Comparison of ENCODE assay signal across 8 cellular contexts in genomic region chr9:92438900-92439526, GRCh38.
DNase-seq lines count a peak whose midpoint lies in the region; ATAC-seq, FAIRE-seq and TF ChIP-seq lines count a peak whose summit lies in the region.

No MANE protein-coding gene starts in this region.

- no peaks in the 10 kb centered on the region for H3K36me3 ChIP-seq in GM06990 (ENCODE audit: control insufficient read depth, insufficient read depth, low read length)
- H3K36me3 ChIP-seq in adipocyte (ENCODE audit: control insufficient read depth, insufficient read depth, low read length, severe bottlenecking) = no peaks in the 10 kb centered on the region

- H3K9ac ChIP-seq in adipocyte (ENCODE audit: low read length) = peak overlapping the region; percentile 51

- peak; percentile 17 for TF ChIP-seq CTCF in GM06990 (IDR thresholded peaks at IDR 0.05; ENCODE audit: insufficient read depth, low read length, poor library complexity, severe bottlenecking)

- in situ Hi-C loops in ACHN (cut with HindIII; ENCODE audit: low pct_ligation_motif_present, low pct_unique_long_range_greater_than_20kb, low sequenced_read_pairs) = no loop called here

- no peaks in the 10 kb centered on the region for H3K9me3 ChIP-seq in adipocyte (ENCODE audit: control insufficient read depth, low read length)

- FAIRE-seq in islet of Langerhans (lab: Jason Lieb, UNC) = peak; percentile 69

- no peak overlapping the region for H3K4me3 ChIP-seq in GM06990 (replicated peaks; ENCODE audit: low read depth, low read length)
- no peak overlapping the region for H3K4me3 ChIP-seq in adipocyte (ENCODE audit: low read length)

- no peaks in the 10 kb centered on the region for H3K27me3 ChIP-seq in GM06990 (replicated peaks; ENCODE audit: control insufficient read depth, insufficient read depth, low read length)
- H3K27me3 ChIP-seq in adipocyte (replicated peaks; ENCODE audit: control insufficient read depth, insufficient read depth, low read length) = no peaks in the 10 kb centered on the region

- DNase-seq in ACHN (peak; percentile 23), GM06990 (ENCODE audit: extremely low read depth, insufficient read length) (no peak), adipocyte (ENCODE audit: low read depth) (peak; percentile 72), SW480 (ENCODE audit: low spot score) (no peak), glomerular visceral epithelial cell (ENCODE audit: extremely low spot score) (no peak)

- ATAC-seq in HG02763 (IDR thresholded peaks at IDR 0.05; ENCODE audit: unreplicated experiment) (no peak), HG02678 (IDR thresholded peaks at IDR 0.05; ENCODE audit: unreplicated experiment) (no peak)

- H3K4me1 ChIP-seq in adipocyte (ENCODE audit: control insufficient read depth, insufficient read depth, low read length) = peaks cover 9% of the 10 kb centered on the region

Comparison
In these comparisons a context has a peak if more than half of its experiments do, and no peak if none do; other contexts are left out.
1. DNase-seq: peak in ACHN (single experiment) and adipocyte (single experiment); none in GM06990 (single experiment), SW480 (single experiment) and glomerular visceral epithelial cell (single experiment).